Comparison of ENCODE assay signal across 17 cellular contexts in genomic region chr7:52498319-52498718, GRCh38.
DNase-seq lines count a peak whose midpoint lies in the region; ATAC-seq, FAIRE-seq and TF ChIP-seq lines count a peak whose summit lies in the region.
"Had no signal": no experiment of that assay in that cellular context is flagged by ENCODE, and none has a peak within 500 bp of the region (broad histone marks: within the 10 kb centered on the region; RNA-seq: fewer than 3 reads in every experiment).

No MANE protein-coding gene starts in this region.

- H3K4me3 ChIP-seq in endothelial cell of umbilical vein (replicated peaks in 1 of 3; ENCODE audit: insufficient read depth in 1 of 3, low read depth in 1 of 3, low read length in 3 of 3) = no peak overlapping the region
- no peak overlapping the region for H3K4me3 ChIP-seq in transverse colon
- H3K4me3 ChIP-seq: Peyer's patch had no signal

- no peaks in the 10 kb centered on the region for H3K36me3 ChIP-seq in endothelial cell of umbilical vein (ENCODE audit: control insufficient read depth in 2 of 2, extremely low read depth in 1 of 2, insufficient read depth in 2 of 2, low read length in 2 of 2)
- H3K36me3 ChIP-seq in transverse colon = no peaks in the 10 kb centered on the region
- H3K36me3 ChIP-seq: Peyer's patch had no signal

- no peak for ATAC-seq in GM18868 (IDR thresholded peaks at IDR 0.05; ENCODE audit: unreplicated experiment)
- ATAC-seq: Right ventricle myocardium inferior had no signal

- no peak overlapping the region for H3K4me2 ChIP-seq in endothelial cell of umbilical vein (ENCODE audit: insufficient read depth, low read length)
- H3K4me2 ChIP-seq: SK-N-SH had no signal

- in situ Hi-C loops in transverse colon (cut with MboI; ENCODE audit: low pct_ligation_motif_present in 1 of 4, low pct_unique_long_range_greater_than_20kb in 1 of 4, low sequenced_read_pairs in 3 of 4) = no loop called here

- H3K79me2 ChIP-seq in endothelial cell of umbilical vein (ENCODE audit: control insufficient read depth, insufficient read depth, low read length) = no peaks in the 10 kb centered on the region

- FAIRE-seq in endothelial cell of umbilical vein (lab: Jason Lieb, UNC) = no peak
- FAIRE-seq: GM19239 had no signal

- dilution Hi-C loops in endothelial cell of umbilical vein (cut with MboI; ENCODE audit: extremely low pct_ligation_motif_present, low sequenced_read_pairs) = no loop called here

- POLR2A ChIA-PET in endothelial cell of umbilical vein (lab: Charles Lee) = no interaction called here

- H2AFZ ChIP-seq in endothelial cell of umbilical vein (ENCODE audit: low read depth, low read length) = no peak overlapping the region

- peak; percentile 80 for DNase-seq in DMS79 treated with DMSO at 0.1 percent for 48 hours (lab: John Stamatoyannopoulos, UW)
- DNase-seq in LHCN-M2 (ENCODE audit: low read depth) = peak; percentile 9
- DNase-seq in endothelial cell of umbilical vein (ENCODE audit: low read depth, low spot score) = peak; percentile 38
- DNase-seq in pons (ENCODE audit: low spot score) = peak; percentile 10
- DNase-seq in CD14-positive monocyte (ENCODE audit: low spot score) = no peak
- DNase-seq in SW480 (ENCODE audit: low spot score) = no peak
- DNase-seq in transverse colon = no peak
- DNase-seq: CD8-positive, alpha-beta memory T cell; HCEC 1CT; NCI-H187; NCI-H748 treated with DMSO at 0.1 percent for 48 hours; Peyer's patch; SK-N-SH had no signal

- BruUV-seq in endothelial cell of umbilical vein (replicated peaks; lab: Mats Ljungman, UMichigan) = no TSS peak

- TF ChIP-seq POLR2A in endothelial cell of umbilical vein (IDR thresholded peaks at IDR 0.05; ENCODE audit: low read depth, low read length) = no peak
- TF ChIP-seq POLR2A in transverse colon (IDR thresholded peaks at IDR 0.05) = no peak

- H3K9me1 ChIP-seq in endothelial cell of umbilical vein (replicated peaks; ENCODE audit: control insufficient read depth, extremely low read depth, insufficient read depth, low read length) = no peaks in the 10 kb centered on the region

- WGBS in transverse colon (ENCODE audit: low coverage in 1 of 2), 2 donors = 60 to 62% methylated on average over 2 of the region's 2 CpGs

- no peak for TF ChIP-seq EP300 in transverse colon (IDR thresholded peaks at IDR 0.05; ENCODE audit: low read depth)

- no peak overlapping the region for H3K9ac ChIP-seq in endothelial cell of umbilical vein (replicated peaks; ENCODE audit: extremely low read depth, insufficient read depth, low read length)
- H3K9ac ChIP-seq: SK-N-SH had no signal

- no peaks in the 10 kb centered on the region for H3K4me1 Mint-ChIP-seq in CD14-positive monocyte
- H3K4me1 Mint-ChIP-seq: CD8-positive, alpha-beta memory T cell; IgD-negative memory B cell had no signal

- no peaks in the 10 kb centered on the region for H3K9me3 ChIP-seq in endothelial cell of umbilical vein (replicated peaks; ENCODE audit: control insufficient read depth, insufficient read depth, low read length)
- no peaks in the 10 kb centered on the region for H3K9me3 ChIP-seq in transverse colon
- H3K9me3 ChIP-seq: Peyer's patch had no signal

- CTCF ChIA-PET in endothelial cell of umbilical vein (lab: Charles Lee) = no interaction called here

- no peaks in the 10 kb centered on the region for H4K20me1 ChIP-seq in endothelial cell of umbilical vein (replicated peaks; ENCODE audit: control insufficient read depth, extremely low read depth, insufficient read depth, low read length)

- H3K27me3 ChIP-seq in endothelial cell of umbilical vein (ENCODE audit: control insufficient read depth in 2 of 2, insufficient read depth in 2 of 2, low read length in 2 of 2) (no peaks in the 10 kb centered on the region), transverse colon (no peaks in the 10 kb centered on the region)
- H3K27me3 ChIP-seq: Peyer's patch had no signal

- H3K27ac Mint-ChIP-seq in CD14-positive monocyte = no peak overlapping the region
- H3K27ac Mint-ChIP-seq: CD8-positive, alpha-beta memory T cell; IgD-negative memory B cell had no signal

- H3K27ac ChIP-seq in endothelial cell of umbilical vein (ENCODE audit: insufficient read depth, low read depth, low read length) = no peak overlapping the region
- no peak overlapping the region for H3K27ac ChIP-seq in transverse colon
- H3K27ac ChIP-seq: Peyer's patch had no signal

- no peak for TF ChIP-seq CTCF in endothelial cell of umbilical vein (IDR thresholded peaks at IDR 0.05; ENCODE audit: extremely low read depth in 1 of 2, insufficient read depth in 1 of 2, low read depth in 1 of 2, low read length in 2 of 2)
- no peak for TF ChIP-seq CTCF in CD14-positive monocyte (IDR thresholded peaks at IDR 0.05)
- no peak for TF ChIP-seq CTCF in transverse colon (IDR thresholded peaks at IDR 0.05)

- H3K9me3 Mint-ChIP-seq in CD14-positive monocyte = peaks cover 0 to 2% (median 0%) of the 10 kb centered on the region in 7 donors

- H3K27me3 Mint-ChIP-seq in CD14-positive monocyte (ENCODE audit: low read depth in 3 of 3) = no peaks in the 10 kb centered on the region
- H3K27me3 Mint-ChIP-seq: CD8-positive, alpha-beta memory T cell; IgD-negative memory B cell had no signal

- H3K4me1 ChIP-seq in endothelial cell of umbilical vein (ENCODE audit: control insufficient read depth, extremely low read depth, insufficient read depth, low read length) (no peaks in the 10 kb centered on the region), transverse colon (no peaks in the 10 kb centered on the region)
- H3K4me1 ChIP-seq: Peyer's patch had no signal

- H3K36me3 Mint-ChIP-seq in CD14-positive monocyte = no peaks in the 10 kb centered on the region
- H3K36me3 Mint-ChIP-seq: CD8-positive, alpha-beta memory T cell; IgD-negative memory B cell had no signal

- H3K4me3 Mint-ChIP-seq in CD14-positive monocyte = no peak overlapping the region
- H3K4me3 Mint-ChIP-seq: CD8-positive, alpha-beta memory T cell; IgD-negative memory B cell had no signal

- intact Hi-C loops in endothelial cell of umbilical vein (cut with micrococcal nuclease) = no loop called here
- intact Hi-C loops in CD14-positive monocyte (cut with micrococcal nuclease) = no loop called here
- intact Hi-C loops in transverse colon (cut with DNase I; ENCODE audit: low total_unique reads) = no loop called here

TF ChIP-seq in endothelial cell of umbilical vein, 7 proteins besides CTCF, POLR2A, EP300 and RAD21:
- no peak for TF ChIP-seq JUN (IDR thresholded peaks at IDR 0.05; ENCODE audit: borderline replicate concordance, insufficient read depth, insufficient read length, low read depth)
- TF ChIP-seq POLR2AphosphoS5 (IDR thresholded peaks at IDR 0.05; ENCODE audit: insufficient read depth, low read depth, low read length) = no peak
- TF ChIP-seq FOS (IDR thresholded peaks at IDR 0.05; ENCODE audit: borderline replicate concordance, insufficient read depth, low read length) = no peak
- TF ChIP-seq GATA2 (IDR thresholded peaks at IDR 0.05; ENCODE audit: insufficient read depth, insufficient read length, low read depth, low read length) = no peak
- TF ChIP-seq MYC (IDR thresholded peaks at IDR 0.05; ENCODE audit: low read depth, low read length) = no peak
- no peak for TF ChIP-seq MAX (IDR thresholded peaks at IDR 0.05; ENCODE audit: insufficient read depth, insufficient read length)
- no peak for TF ChIP-seq EZH2 (IDR thresholded peaks at IDR 0.05; ENCODE audit: borderline replicate concordance, low read depth, low read length, severe bottlenecking)
TF ChIP-seq in endothelial cell of umbilical vein: peak in this region for 0.

Comparison
In these comparisons a context has a peak if more than half of its experiments do, and no peak if none do; other contexts are left out.
1. DNase-seq: peak in DMS79 treated with DMSO at 0.1 percent for 48 hours (single experiment), LHCN-M2 (single experiment), endothelial cell of umbilical vein (single experiment) and pons (single experiment); none in CD14-positive monocyte (single experiment), SW480 (single experiment) and transverse colon (single experiment).